ENCODE assay signal across 1 cellular context in the genomic region with DNA sequence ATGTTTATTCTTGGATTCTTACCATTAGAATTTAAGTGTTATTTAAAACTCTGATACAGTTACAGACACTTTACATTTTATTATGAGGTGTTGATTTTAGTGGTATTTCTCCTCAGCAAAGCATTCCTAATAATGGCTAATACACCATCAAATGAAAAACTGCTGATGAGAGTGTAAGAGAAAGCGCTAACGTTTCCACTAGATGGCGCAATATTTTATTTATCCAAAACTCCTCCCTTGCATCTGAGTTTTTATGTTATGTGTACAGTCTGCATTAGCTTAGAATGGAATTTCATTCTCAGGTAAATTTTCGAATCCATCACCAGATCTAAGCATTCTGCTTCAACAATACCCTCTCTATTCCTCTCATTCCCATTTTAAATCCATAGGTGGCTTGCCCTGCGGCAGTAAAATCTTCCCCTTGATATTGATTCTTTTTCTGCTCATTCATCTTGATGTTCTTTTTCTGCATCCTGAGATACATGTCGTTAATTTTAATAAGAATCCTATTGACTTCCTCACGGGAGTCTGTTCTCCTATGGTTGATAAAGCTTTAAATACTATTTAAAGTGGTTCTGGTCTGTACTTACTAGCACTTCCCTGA.
TF ChIP-seq lines count a peak whose summit lies in the region.

No MANE protein-coding gene starts in this region.

TF ChIP-seq in GM12878, 131 proteins besides CTCF, POLR2A, EP300 and RAD21:
- TF ChIP-seq CHD4 (IDR thresholded peaks at IDR 0.05) (no peak), TARDBP (IDR thresholded peaks at IDR 0.05; ENCODE audit: borderline replicate concordance) (no peak), SMC3 (IDR thresholded peaks at IDR 0.05; ENCODE audit: borderline replicate concordance, low read length) (peak; percentile 83), SMARCA5 (IDR thresholded peaks at IDR 0.05) (peak; percentile 42; the same call in 1 of the 2 replicates)
TF ChIP-seq in GM12878: peak in this region for 2.
